9 cellular contexts compared by ENCODE assay signal in genomic region chr11:22304337-22304961, GRCh38. TPM values are rescaled to one million over a fixed set of nuclear protein-coding genes. Genes with fewer than 3 reads are reported as not detected.
DNase-seq lines count a peak whose midpoint lies in the region; ATAC-seq, FAIRE-seq and TF ChIP-seq lines count a peak whose summit lies in the region.
"Had no signal": no experiment of that assay in that cellular context is flagged by ENCODE, and none has a peak within 500 bp of the region (broad histone marks: within the 10 kb centered on the region; RNA-seq: fewer than 3 reads in every experiment).

No MANE protein-coding gene starts in this region.

- no peak overlapping the region for H2BK120ac ChIP-seq in H1 (replicated peaks; ENCODE audit: low read depth, low read length)

- no peaks in the 10 kb centered on the region for H3K79me2 ChIP-seq in H1 (ENCODE audit: control insufficient read depth in 1 of 2, insufficient read depth in 2 of 2, low read length in 2 of 2)
- H3K79me2 ChIP-seq in neural progenitor cell (ENCODE audit: low read depth): no peaks in the 10 kb centered on the region

- H3K4me1 Mint-ChIP-seq in neural progenitor cell: no peaks in the 10 kb centered on the region
- H3K4me1 Mint-ChIP-seq: CD8-positive, alpha-beta memory T cell had no signal

- no peaks in the 10 kb centered on the region for H3F3A ChIP-seq in neural progenitor cell (ENCODE audit: low read depth)

- ATAC-seq in aorta (ENCODE audit: low FRiP score) (no peak), GM18861 (IDR thresholded peaks at IDR 0.05; ENCODE audit: unreplicated experiment) (no peak)

- DNase-seq in SIG-M5 treated with dmso at 0.1 percent for 504 hours (lab: John Stamatoyannopoulos, UW; ENCODE audit: unreplicated experiment): peak; percentile 46
- no peak for DNase-seq in SIG-M5 (lab: John Stamatoyannopoulos, UW)
- peak; percentile 4 for DNase-seq in HPDE6-E6E7 (ENCODE audit: extremely low spot score)
- peak; percentile 54 for DNase-seq in NOMO-1 treated with DMSO at 0.1 percent for 48 hours (lab: John Stamatoyannopoulos, UW; ENCODE audit: unreplicated experiment)
- no peak for DNase-seq in H1 (ENCODE audit: low read depth in 1 of 2, low spot score in 2 of 2)
- DNase-seq in neural progenitor cell (ENCODE audit: low spot score): peak; percentile 55
- no peak for DNase-seq in aorta

- H4K5ac ChIP-seq in H1 (ENCODE audit: insufficient read length, low read depth, low read length): no peak overlapping the region

- no peak overlapping the region for H2BK15ac ChIP-seq in H1 (ENCODE audit: low read length)

- no peak overlapping the region for H4K91ac ChIP-seq in H1 (replicated peaks; ENCODE audit: insufficient read length, low read length)

- H3K9ac ChIP-seq in H1 (replicated peaks in 1 of 4; ENCODE audit: extremely low read depth in 1 of 4, low read depth in 3 of 4, low read length in 3 of 4): no peak overlapping the region
- H3K9ac ChIP-seq in neural progenitor cell: no peak overlapping the region

- H3K27me3 Mint-ChIP-seq in neural progenitor cell (ENCODE audit: insufficient read depth, low read depth): no peaks in the 10 kb centered on the region

- H3K56ac ChIP-seq in H1 (replicated peaks; ENCODE audit: insufficient read length, low read depth, low read length): no peak overlapping the region

- no peaks in the 10 kb centered on the region for H3K36me3 Mint-ChIP-seq in neural progenitor cell
- H3K36me3 Mint-ChIP-seq: CD8-positive, alpha-beta memory T cell had no signal

- no peak overlapping the region for H2AK5ac ChIP-seq in H1 (ENCODE audit: low read depth, low read length)

- H3K4me3 ChIP-seq in H1 (ENCODE audit: extremely low read depth in 1 of 4, insufficient read depth in 2 of 4, low read depth in 3 of 4, low read length in 4 of 4) (no peak overlapping the region), neural progenitor cell (no peak overlapping the region), aorta (ENCODE audit: low read length in 2 of 2) (no peak overlapping the region)

- H3K4ac ChIP-seq in H1 (replicated peaks; ENCODE audit: insufficient read length, low read depth, low read length): no peak overlapping the region

- no peak overlapping the region for H3K23ac ChIP-seq in H1 (ENCODE audit: insufficient read length)

- no peak overlapping the region for H3K27ac Mint-ChIP-seq in neural progenitor cell
- H3K27ac Mint-ChIP-seq: CD8-positive, alpha-beta memory T cell had no signal

- H2AFZ ChIP-seq in H1 (ENCODE audit: low read length): no peak overlapping the region
- H2AFZ ChIP-seq in neural progenitor cell (replicated peaks): peak overlapping the region; percentile 89

- no peak overlapping the region for H3K14ac ChIP-seq in H1 (ENCODE audit: insufficient read length)

- H3K4me1 ChIP-seq in H1 (replicated peaks in 1 of 4; ENCODE audit: control insufficient read depth in 3 of 4, insufficient read depth in 4 of 4, low read length in 3 of 4) (no peaks in the 10 kb centered on the region), neural progenitor cell (no peaks in the 10 kb centered on the region), aorta (ENCODE audit: control insufficient read depth in 1 of 2, insufficient read depth in 2 of 2, low read length in 2 of 2) (no peaks in the 10 kb centered on the region)

- 52% methylated on average over 5 of the region's 5 CpGs; no CpG with 5 or more reads in 1 of the 2 experiments for WGBS in H1 (ENCODE audit: extremely low coverage in 1 of 2, insufficient coverage in 1 of 2, insufficient read length in 1 of 2, insufficient replicate concordance in 2 of 2, low coverage in 1 of 2, low lambda C conversion rate in 2 of 2, missing lambda C conversion rate in 1 of 2), 2 experiments
- 43 to 47% methylated on average over 5 of the region's 5 CpGs for WGBS in aorta, 2 donors

- H4K20me1 ChIP-seq in H1 (replicated peaks in 1 of 2; ENCODE audit: control insufficient read depth in 1 of 2, insufficient read depth in 2 of 2, low read length in 2 of 2) (no peaks in the 10 kb centered on the region), neural progenitor cell (ENCODE audit: low read depth) (no peaks in the 10 kb centered on the region)

- peaks cover 3% of the 10 kb centered on the region; the same call in 1 of the 2 replicates for H3K23me2 ChIP-seq in H1 (ENCODE audit: low read depth, low read length)

- H3K4me3 Mint-ChIP-seq in neural progenitor cell: no peak overlapping the region
- H3K4me3 Mint-ChIP-seq: CD8-positive, alpha-beta memory T cell had no signal

- intact Hi-C loops in aorta (cut with DNase I): loop anchor here (10.0 kb wide), 3 partner anchors 140 to 1660 kb away; no protein-coding TSS in a partner anchor

- CTCF ChIA-PET in H1 (lab: Charles Lee; ENCODE audit: partially characterized antibody): interaction anchor here (0.6 to 3.4 kb wide), 32 partner anchors 9 to 1655 kb away, joined by 3 to 23 read pairs (median 4); partner anchors contain the start of gene ANO5

- no peak overlapping the region for H2BK5ac ChIP-seq in H1 (ENCODE audit: low read depth, low read length)

- no peak overlapping the region for H2BK12ac ChIP-seq in H1 (ENCODE audit: low read depth, low read length)

- H3K9me3 ChIP-seq in H1 (ENCODE audit: insufficient read depth in 2 of 2, low read depth in 1 of 2, low read length in 1 of 2) (no peaks in the 10 kb centered on the region), neural progenitor cell (ENCODE audit: low read depth) (no peaks in the 10 kb centered on the region), aorta (ENCODE audit: control insufficient read depth, low read length) (no peaks in the 10 kb centered on the region)

- no peak for TF ChIP-seq POLR2A in H1 (IDR thresholded peaks at IDR 0.05; ENCODE audit: control extremely low read depth in 1 of 2, low read depth in 2 of 2, low read length in 2 of 2)

- no peaks in the 10 kb centered on the region for H3K9me3 Mint-ChIP-seq in neural progenitor cell
- H3K9me3 Mint-ChIP-seq: CD8-positive, alpha-beta memory T cell had no signal

- H3K27ac ChIP-seq in H1 (ENCODE audit: low read depth, low read length): no peak overlapping the region
- no peak overlapping the region for H3K27ac ChIP-seq in neural progenitor cell
- H3K27ac ChIP-seq in aorta (ENCODE audit: low read depth in 1 of 2, low read length in 2 of 2): no peak overlapping the region

- TF ChIP-seq CTCF in H1 (IDR thresholded peaks at IDR 0.05; ENCODE audit: control extremely low read depth in 1 of 3, insufficient read depth in 1 of 3, low read depth in 1 of 3, low read length in 3 of 3) (peak in 2 of 3 experiments; percentile 25 to 41; a peak in 2 of 4 replicates), neural progenitor cell (IDR thresholded peaks at IDR 0.05) (peak; percentile 84)

- no peak overlapping the region for H3K4me2 ChIP-seq in H1 (ENCODE audit: insufficient read depth in 1 of 2, low read depth in 2 of 2, low read length in 2 of 2)
- no peak overlapping the region for H3K4me2 ChIP-seq in neural progenitor cell

- no peaks in the 10 kb centered on the region for H3K27me3 ChIP-seq in H1 (replicated peaks in 1 of 4; ENCODE audit: control insufficient read depth in 3 of 4, extremely low read depth in 1 of 4, insufficient read depth in 3 of 4, low read length in 3 of 4)
- H3K27me3 ChIP-seq in neural progenitor cell: peaks cover 4% of the 10 kb centered on the region
- no peaks in the 10 kb centered on the region for H3K27me3 ChIP-seq in aorta (ENCODE audit: control insufficient read depth in 1 of 2, insufficient read depth in 2 of 2, low read length in 1 of 2)

- no peak overlapping the region for H4K8ac ChIP-seq in H1 (ENCODE audit: extremely low read depth, insufficient read depth, low read length)

- TF ChIP-seq RAD21 in H1 (IDR thresholded peaks at IDR 0.05 in 1 of 2, conservative IDR thresholded peaks at IDR 0.05 in 1 of 2; ENCODE audit: low read depth in 2 of 2, low read length in 2 of 2): peak; percentile 60 to 61

- H3K18ac ChIP-seq in H1 (ENCODE audit: extremely low read depth, low read length): no peak overlapping the region

- POLR2A ChIA-PET in H1 (lab: Charles Lee; ENCODE audit: partially characterized antibody): no interaction called here

- no peak for TF ChIP-seq EP300 in H1 (IDR thresholded peaks at IDR 0.05; ENCODE audit: borderline replicate concordance in 1 of 2, low read depth in 2 of 2, low read length in 2 of 2)

- H3K79me1 ChIP-seq in H1 (ENCODE audit: low read depth, low read length): no peaks in the 10 kb centered on the region

- H2BK20ac ChIP-seq in H1 (ENCODE audit: low read length): no peak overlapping the region

- H3K36me3 ChIP-seq in H1 (ENCODE audit: control insufficient read depth in 2 of 4, insufficient read depth in 4 of 4, low read length in 3 of 4) (no peaks in the 10 kb centered on the region), neural progenitor cell (no peaks in the 10 kb centered on the region), aorta (ENCODE audit: control insufficient read depth in 1 of 2, insufficient read depth in 2 of 2, low read length in 1 of 2) (no peaks in the 10 kb centered on the region)

- peak; percentile 42 for FAIRE-seq in H1 (lab: Jason Lieb, UNC)

TF ChIP-seq in H1, 55 proteins besides CTCF, POLR2A, EP300 and RAD21 (continues in another document):
- no peak for TF ChIP-seq RFX5 (IDR thresholded peaks at IDR 0.05; ENCODE audit: borderline replicate concordance, low read depth, low read length)
- no peak for TF ChIP-seq SIRT6 (IDR thresholded peaks at IDR 0.05; ENCODE audit: low read length)
- no peak for TF ChIP-seq JUN (IDR thresholded peaks at IDR 0.05; ENCODE audit: low read depth, low read length)
- TF ChIP-seq MAX (IDR thresholded peaks at IDR 0.05): no peak
- TF ChIP-seq SP1 (IDR thresholded peaks at IDR 0.05; ENCODE audit: low read depth, low read length): no peak
- no peak for TF ChIP-seq EGR1 (IDR thresholded peaks at IDR 0.05; ENCODE audit: borderline replicate concordance, low read depth, low read length)
- no peak for TF ChIP-seq BACH1 (IDR thresholded peaks at IDR 0.05; ENCODE audit: low read length)
- no peak for TF ChIP-seq TCF12 (IDR thresholded peaks at IDR 0.05; ENCODE audit: low read depth, low read length)
- TF ChIP-seq GABPA (IDR thresholded peaks at IDR 0.05; ENCODE audit: borderline replicate concordance, insufficient read depth, low read length): no peak

RNA-seq across cellular contexts. Expression of gene SLC17A6, which starts 33.7 kb away (rescaled TPM):
- total RNA-seq in H1 (2021; fragmentation: NEBNext Ultra II Directional; extraction: Animal tissue kit (Norgen Biotek cat#: 25700)): 0.73 and 1.6 TPM in 2 replicates
- polyA plus RNA-seq in H1 (2011; rRNA removed): 0.06 and 0.24 TPM in 2 replicates
- 0.06 TPM for polyA plus RNA-seq in H1 (2011; cell fraction: cytosol; rRNA removed)
- 0.54 TPM for polyA plus RNA-seq in H1 (2011; cell fraction: nucleus; rRNA removed)
- polyA plus RNA-seq in H1 (2012, experiment 1 of 2): 0.34 to 0.76 TPM (median 0.36 TPM) in 4 replicates
- polyA plus RNA-seq in H1 (2012, experiment 2 of 2): 0.04 TPM
- 0.77 TPM for polyA plus RNA-seq in H1 (2013, experiment 1 of 2)
- 1.3 TPM for polyA plus RNA-seq in H1 (2013, experiment 2 of 2)
- polyA minus RNA-seq in H1 (2011; rRNA and poly(A)+ RNA removed): 0.16 and 1.2 TPM in 2 replicates
- polyA minus RNA-seq in H1 (2011; cell fraction: cytosol; rRNA and poly(A)+ RNA removed): not detected
- polyA minus RNA-seq in H1 (2011; cell fraction: nucleus; rRNA and poly(A)+ RNA removed): 2.9 TPM
- not detected in 2 replicates for total RNA-seq in neural progenitor cell (ENCODE audit: low replicate concordance)
- total RNA-seq in aorta: not detected
- not detected for polyA plus RNA-seq in aorta
- total RNA-seq: CD8-positive, alpha-beta memory T cell had no signal
- polyA plus RNA-seq: CD8-positive, alpha-beta memory T cell had no signal

Comparison
In these comparisons a context has a peak if more than half of its experiments do, and no peak if none do; other contexts are left out.
1. DNase-seq: peak in SIG-M5 treated with dmso at 0.1 percent for 504 hours (single experiment), HPDE6-E6E7 (single experiment), NOMO-1 treated with DMSO at 0.1 percent for 48 hours (single experiment) and neural progenitor cell (single experiment); none in SIG-M5 (single experiment), H1 (0 of 2) and aorta (0 of 2).